In the genomic region with DNA sequence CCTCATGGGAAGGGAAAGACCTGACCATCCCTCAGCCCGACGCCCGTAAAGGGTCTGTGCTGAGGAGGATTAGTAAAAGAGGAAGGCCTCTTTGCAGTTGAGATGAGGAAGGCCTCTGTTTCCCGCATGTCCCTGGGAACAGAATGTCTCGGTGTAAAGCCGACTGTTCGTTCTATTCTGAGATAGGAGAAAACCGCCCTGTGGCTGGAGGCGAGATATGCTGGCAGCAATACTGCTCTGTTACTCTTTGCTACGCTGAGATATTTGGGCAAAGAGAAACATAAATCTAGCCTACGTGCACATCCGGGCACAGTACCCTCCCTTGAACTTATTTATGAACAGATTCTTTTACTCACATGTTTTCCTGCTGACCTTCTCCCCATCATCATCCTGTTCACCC, we compare ENCODE assay signal across 5 cellular contexts. TPM values are rescaled to one million over a fixed set of nuclear protein-coding genes. Genes with fewer than 3 reads are reported as not detected.
"Had no signal": no experiment of that assay in that cellular context is flagged by ENCODE, and none has a peak within 500 bp of the region (broad histone marks: within the 10 kb centered on the region; RNA-seq: fewer than 3 reads in every experiment).

No MANE protein-coding gene starts in this region.

RNA-seq across cellular contexts. Expression of a gene that starts 3.3 kb away (rescaled TPM):
- total RNA-seq: activated CD4-positive, alpha-beta T cell treated with anti-CD3 and anti-CD28 coated beads, Interleukin-2, amount 10 ng/mL, durations not matched to agents 7 days and 5 days; activated naive CD8-positive, alpha-beta T cell treated with anti-CD3 and anti-CD28 coated beads, Interleukin-2, amount 10 ng/mL, durations not matched to agents 7 days and 5 days; astrocyte; natural killer cell treated with Interleukin-12 subunit alpha and Interleukin-12 subunit beta and Interleukin-15 and Interleukin-18, amount 100 ng/mL, for 72 hours had no signal
- polyA plus RNA-seq: SK-N-SH had no signal

RNA-seq across cellular contexts. Expression of a gene that starts 54.9 kb away (rescaled TPM):
- total RNA-seq: activated naive CD8-positive, alpha-beta T cell treated with anti-CD3 and anti-CD28 coated beads, Interleukin-2, amount 10 ng/mL, durations not matched to agents 7 days and 5 days; astrocyte; natural killer cell treated with Interleukin-12 subunit alpha and Interleukin-12 subunit beta and Interleukin-15 and Interleukin-18, amount 100 ng/mL, for 72 hours had no signal
- polyA plus RNA-seq: SK-N-SH had no signal
